In the genomic region with DNA sequence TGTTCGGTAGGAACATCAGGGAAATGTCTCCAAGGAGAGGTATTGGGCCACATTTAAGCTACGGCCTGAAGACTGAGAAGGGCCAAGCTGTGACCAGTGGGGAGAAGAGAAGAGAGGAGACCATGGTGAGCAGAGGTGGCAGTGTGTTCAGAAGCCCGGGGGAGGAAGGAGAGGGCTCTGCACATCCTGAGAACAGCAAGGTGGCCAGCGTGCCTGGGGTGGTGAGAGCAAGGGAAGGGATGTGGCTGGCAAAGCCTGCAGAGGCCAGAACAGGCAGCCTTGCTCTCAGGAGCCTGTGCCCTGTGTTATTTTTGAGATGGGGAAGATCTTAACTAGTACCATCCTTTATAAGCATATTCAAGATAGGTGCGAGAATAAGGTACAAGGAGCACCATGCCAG, we compare ENCODE assay signal across 26 cellular contexts.
"Had no signal": no experiment of that assay in that cellular context is flagged by ENCODE, and none has a peak within 500 bp of the region (broad histone marks: within the 10 kb centered on the region; RNA-seq: fewer than 3 reads in every experiment).

No MANE protein-coding gene starts in this region.

- H3K27me3 ChIP-seq: ascending aorta had no signal

- ATAC-seq: activated CD8-positive, alpha-beta T cell treated with anti-CD3 and anti-CD28 coated beads for 36 hours; activated naive CD8-positive, alpha-beta T cell treated with anti-CD3 and anti-CD28 coated beads, Interleukin-2, amount 50 U/mL, for 24 hours; T-cell; T-helper 17 cell had no signal

- H3K27ac ChIP-seq: ascending aorta, cardiac muscle cell, VCaP had no signal

- DNase-seq: activated B cell treated with CpG ODN at 0.5 μM for 24 hours; activated CD4-positive, alpha-beta memory T cell treated with anti-CD3 and anti-CD28 coated beads for 36 hours; activated CD4-positive, alpha-beta T cell treated with anti-CD3 and anti-CD28 coated beads for 4 hours; activated CD4-positive, alpha-beta T cell treated with anti-CD3 and anti-CD28 coated beads, Interleukin-2, amount 10 ng/mL, durations not matched to agents 24 days and 14 days; activated CD4-positive, alpha-beta T cell treated with anti-CD3 and anti-CD28 coated beads, Interleukin-2, amount 50 U/mL, for 1 hour; activated CD4-positive, alpha-beta T cell treated with anti-CD3 and anti-CD28 coated beads, Interleukin-2, amount 50 U/mL, for 4 hours; activated CD4-positive, CD25-positive, alpha-beta regulatory T cell treated with anti-CD3 and anti-CD28 coated beads, Interleukin-2, amount 50 U/mL, for 72 hours; activated CD8-positive, alpha-beta memory T cell treated with anti-CD3 and anti-CD28 coated beads, Interleukin-2, amount 50 U/mL, for 4 hours; activated CD8-positive, alpha-beta T cell treated with anti-CD3 and anti-CD28 coated beads for 36 hours; activated effector memory CD4-positive, alpha-beta T cell treated with Interleukin-2 at 50 U/mL for 16 hours; activated gamma-delta T cell; activated naive CD4-positive, alpha-beta T cell treated with anti-CD3 and anti-CD28 coated beads, Interleukin-2, amount 10 ng/mL, durations not matched to agents 7 days and 5 days; activated naive CD4-positive, alpha-beta T cell treated with Interleukin-2 at 50 U/mL for 16 hours; activated naive CD8-positive, alpha-beta T cell treated with anti-CD3 and anti-CD28 coated beads, Interleukin-2, amount 10 ng/mL, durations not matched to agents 7 days and 5 days; activated naive CD8-positive, alpha-beta T cell treated with anti-CD3 and anti-CD28 coated beads, Interleukin-2, amount 50 U/mL, for 24 hours; activated T-cell treated with anti-CD3 and anti-CD28 coated beads, Interleukin-2, amount 50 U/mL, for 24 hours; activated T-cell treated with anti-CD3 and anti-CD28 coated beads, Interleukin-2, amount 50 U/mL, for 48 hours; amygdala; anterior cingulate cortex; central memory CD4-positive, alpha-beta T cell; cerebellar nuclear complex; T-cell; T-helper 17 cell had no signal

- H3K9me3 ChIP-seq: ascending aorta had no signal

- H3K4me1 ChIP-seq: ascending aorta had no signal

- H3K4me3 ChIP-seq: ascending aorta, cardiac muscle cell had no signal

- H3K36me3 ChIP-seq: ascending aorta, cardiac muscle cell had no signal
